8 cellular contexts compared by ENCODE assay signal in genomic region chr4:80740375-80740774, GRCh38.
"Had no signal": no experiment of that assay in that cellular context is flagged by ENCODE, and none has a peak within 500 bp of the region (broad histone marks: within the 10 kb centered on the region; RNA-seq: fewer than 3 reads in every experiment).

No MANE protein-coding gene starts in this region.

- H3K36me3 ChIP-seq: HAP-1 had no signal

- H3K27me3 Mint-ChIP-seq: IgD-negative memory B cell had no signal

- H3K27ac Mint-ChIP-seq: HFFc6, IgD-negative memory B cell had no signal

- H3K4me3 Mint-ChIP-seq: HFFc6, IgD-negative memory B cell had no signal

- H3K9me3 ChIP-seq: HAP-1 had no signal

- DNase-seq: GM23248, GOT3, H7, HFFc6 had no signal

- H3K4me3 ChIP-seq: GM23248, HAP-1 had no signal

- H3K4me1 Mint-ChIP-seq: IgD-negative memory B cell had no signal

- H3K9me3 Mint-ChIP-seq: HFFc6 had no signal

- H3K4me1 ChIP-seq: HAP-1 had no signal

- H3K27ac ChIP-seq: GM23248, HL-60 had no signal

- FAIRE-seq: HepG2 had no signal
